12 cellular contexts compared by ENCODE assay signal in genomic region chr14:22551597-22551982, GRCh38. TPM values are rescaled to one million over a fixed set of nuclear protein-coding genes. Genes with fewer than 3 reads are reported as not detected.
DNase-seq lines count a peak whose midpoint lies in the region; ATAC-seq and TF ChIP-seq lines count a peak whose summit lies in the region.
"Had no signal": no experiment of that assay in that cellular context is flagged by ENCODE, and none has a peak within 500 bp of the region (broad histone marks: within the 10 kb centered on the region; RNA-seq: fewer than 3 reads in every experiment).

No MANE protein-coding gene starts in this region.

- H3K36me3 ChIP-seq in A673 (ENCODE audit: insufficient read depth, low read length, poor library complexity, severe bottlenecking) = no peaks in the 10 kb centered on the region
- H3K36me3 ChIP-seq: ovary had no signal

- H3K9me3 Mint-ChIP-seq in activated CD8-positive, alpha-beta T cell treated with anti-CD3 and anti-CD28 coated beads, Interleukin-2, amount 10 ng/mL, durations not matched to agents 7 days and 5 days (ENCODE audit: insufficient read depth) = no peaks in the 10 kb centered on the region
- H3K9me3 Mint-ChIP-seq in immature natural killer cell = peaks cover 0 to 4% (median 2%) of the 10 kb centered on the region in 6 donors

- H3K27ac ChIP-seq in A673 (ENCODE audit: low read depth, low read length, poor library complexity, severe bottlenecking) = peak overlapping the region; percentile 86
- H3K27ac ChIP-seq in HL-60 (replicated peaks) = peak overlapping the region; percentile 60
- H3K27ac ChIP-seq: ovary had no signal

- intact Hi-C loops in A673 (cut with micrococcal nuclease; ENCODE audit: unreplicated experiment) = loop anchor here (2.0 to 10.0 kb wide), 2 partner anchors 67 to 503 kb away; partner anchors contain the start of gene CDH24
- intact Hi-C loops in lower leg skin (cut with DNase I; ENCODE audit: low total_unique reads) = loop anchor here (10.0 kb wide), 2 partner anchors 167 to 303 kb away; no protein-coding TSS in a partner anchor

- H3K27me3 Mint-ChIP-seq in activated CD8-positive, alpha-beta T cell treated with anti-CD3 and anti-CD28 coated beads, Interleukin-2, amount 10 ng/mL, durations not matched to agents 7 days and 5 days (ENCODE audit: low read depth) = no peaks in the 10 kb centered on the region
- peaks cover 12 to 16% (median 14%) of the 10 kb centered on the region in 3 donors for H3K27me3 Mint-ChIP-seq in immature natural killer cell (ENCODE audit: low read depth in 3 of 3)

- H3K4me3 ChIP-seq in A673 (ENCODE audit: low read depth, low read length, poor library complexity, severe bottlenecking) = no peak overlapping the region
- no peak overlapping the region for H3K4me3 ChIP-seq in HL-60 (replicated peaks; ENCODE audit: insufficient read depth, low read length)
- no peak overlapping the region for H3K4me3 ChIP-seq in lower leg skin (ENCODE audit: low read depth, poor library complexity, severe bottlenecking)
- H3K4me3 ChIP-seq: ovary had no signal

- no peak for ATAC-seq in activated CD8-positive, alpha-beta T cell treated with anti-CD3 and anti-CD28 coated beads, Interleukin-2, amount 10 ng/mL, durations not matched to agents 7 days and 5 days
- no peak for ATAC-seq in GM19328 (IDR thresholded peaks at IDR 0.05; ENCODE audit: unreplicated experiment)

- H3K27ac Mint-ChIP-seq in activated CD8-positive, alpha-beta T cell treated with anti-CD3 and anti-CD28 coated beads, Interleukin-2, amount 10 ng/mL, durations not matched to agents 7 days and 5 days = peak overlapping the region; percentile 98
- H3K27ac Mint-ChIP-seq in immature natural killer cell = peak overlapping the region; percentile 98 to 100 (median 99)

- DNase-seq in A673 (ENCODE audit: low spot score) = peak; percentile 60
- peak in 1 of 2 experiments; percentile 46 for DNase-seq in HL-60 (ENCODE audit: low read depth in 1 of 2, low spot score in 1 of 2)
- no peak for DNase-seq in activated CD8-positive, alpha-beta T cell treated with anti-CD3 and anti-CD28 coated beads, Interleukin-2, amount 10 ng/mL, durations not matched to agents 7 days and 5 days
- DNase-seq in immature natural killer cell = no peak
- DNase-seq in midbrain (lab: John Stamatoyannopoulos, UW) = no peak
- no peak for DNase-seq in lower leg skin (ENCODE audit: low spot score in 2 of 2)
- DNase-seq in AG08395 (ENCODE audit: low spot score) = no peak
- DNase-seq: C1 segment of cervical spinal cord, kidney glomerular epithelial cell, ovary, SK-N-SH had no signal

- no peak for TF ChIP-seq POLR2A in lower leg skin (IDR thresholded peaks at IDR 0.05)

- H3K27me3 ChIP-seq in A673 (replicated peaks; ENCODE audit: insufficient read depth, low read depth, low read length, poor library complexity) (no peaks in the 10 kb centered on the region), HL-60 (ENCODE audit: insufficient read depth, poor library complexity, severe bottlenecking) (no peaks in the 10 kb centered on the region)
- H3K27me3 ChIP-seq: ovary had no signal

- BruUV-seq in A673 (replicated peaks; lab: Mats Ljungman, UMichigan) = no TSS peak

- H3K4me1 ChIP-seq in A673 (ENCODE audit: insufficient read depth, low read length, poor library complexity, severe bottlenecking) = peaks cover 74% of the 10 kb centered on the region

- TF ChIP-seq CTCF in A673 (conservative IDR thresholded peaks at IDR 0.05; ENCODE audit: low read depth, low read length) = no peak
- TF ChIP-seq CTCF in HL-60 (IDR thresholded peaks at IDR 0.05; ENCODE audit: insufficient read depth, low read length) = no peak
- TF ChIP-seq CTCF in lower leg skin (IDR thresholded peaks at IDR 0.05) = no peak

- peaks cover 91% of the 10 kb centered on the region for H3K36me3 Mint-ChIP-seq in activated CD8-positive, alpha-beta T cell treated with anti-CD3 and anti-CD28 coated beads, Interleukin-2, amount 10 ng/mL, durations not matched to agents 7 days and 5 days (ENCODE audit: low read depth)
- H3K36me3 Mint-ChIP-seq in immature natural killer cell = peaks cover 18 to 43% (median 23%) of the 10 kb centered on the region in 3 donors

- 51 to 59% methylated on average over 5 of the region's 5 CpGs for WGBS in lower leg skin, 2 donors

- CTCF ChIA-PET in A673 (lab: Charles Lee) = no interaction called here
- CTCF ChIA-PET in activated CD8-positive, alpha-beta T cell treated with anti-CD3 and anti-CD28 coated beads, Interleukin-2, amount 10 ng/mL, durations not matched to agents 7 days and 5 days (lab: Charles Lee) = interaction anchor here (1.0 to 13.0 kb wide), 13 partner anchors 12 to 783 kb away, joined by 3 to 523 read pairs (median 4); no protein-coding TSS in a partner anchor

- peaks cover 93% of the 10 kb centered on the region for H3K4me1 Mint-ChIP-seq in activated CD8-positive, alpha-beta T cell treated with anti-CD3 and anti-CD28 coated beads, Interleukin-2, amount 10 ng/mL, durations not matched to agents 7 days and 5 days (ENCODE audit: low read depth)
- peaks cover 70 to 86% of the 10 kb centered on the region in 2 donors for H3K4me1 Mint-ChIP-seq in immature natural killer cell

- no peaks in the 10 kb centered on the region for H3K9me3 ChIP-seq in A673 (ENCODE audit: low read depth, low read length, poor library complexity, severe bottlenecking)
- H3K9me3 ChIP-seq: ovary, SK-N-SH had no signal

- peak overlapping the region; percentile 76 for H3K4me3 Mint-ChIP-seq in activated CD8-positive, alpha-beta T cell treated with anti-CD3 and anti-CD28 coated beads, Interleukin-2, amount 10 ng/mL, durations not matched to agents 7 days and 5 days
- peak overlapping the region in 2 of 5 donors; percentile 12 to 71 for H3K4me3 Mint-ChIP-seq in immature natural killer cell

- POLR2A ChIA-PET in A673 (lab: Charles Lee; ENCODE audit: low non-redundant PET) = interaction anchor here (0.7 kb wide), 1 partner anchor 67 kb away, joined by 3 read pairs; no protein-coding TSS in a partner anchor
- POLR2A ChIA-PET in activated CD8-positive, alpha-beta T cell treated with anti-CD3 and anti-CD28 coated beads, Interleukin-2, amount 10 ng/mL, durations not matched to agents 7 days and 5 days (lab: Charles Lee) = interaction anchor here (0.6 to 13.3 kb wide), 12 partner anchors 12 to 814 kb away, joined by 3 to 541 read pairs (median 4); partner anchors contain the start of gene DAD1

RNA-seq across cellular contexts. Expression of gene DAD1, which starts 37.4 kb away (rescaled TPM):
- total RNA-seq in A673 (2021) = 224 and 261 TPM in 2 replicates
- total RNA-seq in activated CD8-positive, alpha-beta T cell treated with anti-CD3 and anti-CD28 coated beads, Interleukin-2, amount 10 ng/mL, durations not matched to agents 7 days and 5 days = 100 to 1,000 TPM; 130 to 147 TPM
- polyA plus RNA-seq in immature natural killer cell = 100 to 1,000 TPM; 602 to 622 (median 602) TPM
- 100 to 1,000 TPM; 103 to 131 (median 124) TPM for total RNA-seq in lower leg skin

RNA-seq across cellular contexts. Expression of gene ABHD4, which starts 46.5 kb away (rescaled TPM):
- total RNA-seq in A673 (2021) (36.6 and 40.7 TPM in 2 replicates), lower leg skin (10 to 100 TPM; 20.5 to 29.3 (median 28.5) TPM)
- total RNA-seq in activated CD8-positive, alpha-beta T cell treated with anti-CD3 and anti-CD28 coated beads, Interleukin-2, amount 10 ng/mL, durations not matched to agents 7 days and 5 days = 1 to 10 TPM; 8.0 to 8.5 TPM
- polyA plus RNA-seq in immature natural killer cell = 10 to 100 TPM; 16.2 to 37.5 (median 30.8) TPM
